9 cellular contexts compared by ENCODE assay signal in genomic region chr10:133335238-133336122, GRCh38. TPM values are rescaled to one million over a fixed set of nuclear protein-coding genes. Genes with fewer than 3 reads are reported as not detected.
DNase-seq lines count a peak whose midpoint lies in the region; ATAC-seq, FAIRE-seq and TF ChIP-seq lines count a peak whose summit lies in the region.
"Had no signal": no experiment of that assay in that cellular context is flagged by ENCODE, and none has a peak within 500 bp of the region (broad histone marks: within the 10 kb centered on the region; RNA-seq: fewer than 3 reads in every experiment).

No MANE protein-coding gene starts in this region.

- TF ChIP-seq CTCF in activated CD8-positive, alpha-beta T cell treated with anti-CD3 and anti-CD28 coated beads for 36 hours (IDR thresholded peaks at IDR 0.05), result no peak
- no peak for TF ChIP-seq CTCF in dorsolateral prefrontal cortex (IDR thresholded peaks at IDR 0.05 in 54 of 56, conservative IDR thresholded peaks at IDR 0.05 in 2 of 56; ENCODE audit: low read depth in 1 of 56, partially characterized antibody in 56 of 56)
- no peak for TF ChIP-seq CTCF in lung (IDR thresholded peaks at IDR 0.05; ENCODE audit: control extremely low read depth, extremely low read depth)

- no peaks in the 10 kb centered on the region for H3K36me3 ChIP-seq in lung (ENCODE audit: control insufficient read depth in 2 of 2, insufficient read depth in 2 of 2, low read length in 2 of 2)

- H3K27me3 ChIP-seq in dorsolateral prefrontal cortex (peaks cover 0 to 36% (median 15%) of the 10 kb centered on the region in 45 donors), lung (ENCODE audit: control insufficient read depth, insufficient read depth) (no peaks in the 10 kb centered on the region)

- H3K4me3 Mint-ChIP-seq in activated CD8-positive, alpha-beta T cell treated with anti-CD3 and anti-CD28 coated beads for 36 hours, result peak overlapping the region; percentile 48

- H3K36me3 Mint-ChIP-seq in activated CD8-positive, alpha-beta T cell treated with anti-CD3 and anti-CD28 coated beads for 36 hours (ENCODE audit: low read depth), result no peaks in the 10 kb centered on the region

- H3K27ac ChIP-seq in dorsolateral prefrontal cortex, result peak overlapping the region in 58 of 59 donors; percentile 23 to 96 (median 82)
- no peak overlapping the region for H3K27ac ChIP-seq in lung (ENCODE audit: low read depth in 1 of 2, low read length in 1 of 2)

- peak; percentile 53 for ATAC-seq in activated CD8-positive, alpha-beta T cell treated with anti-CD3 and anti-CD28 coated beads for 36 hours
- ATAC-seq in lung (ENCODE audit: insufficient read depth, low FRiP score), result no peak

- TF ChIP-seq POLR2A in GM12892 (IDR thresholded peaks at IDR 0.05; ENCODE audit: low read depth, low read length), result no peak

- H3K4me3 ChIP-seq in dorsolateral prefrontal cortex (peak overlapping the region; percentile 38 to 74 (median 60)), lung (peak overlapping the region; percentile 4)

- peaks cover 0 to 17% of the 10 kb centered on the region in 2 donors for H3K9me3 ChIP-seq in lung (ENCODE audit: control insufficient read depth in 2 of 2, insufficient read depth in 1 of 2, low read length in 1 of 2)

- H3K4me1 ChIP-seq in lung (ENCODE audit: control insufficient read depth in 2 of 2, insufficient read depth in 2 of 2, low read length in 2 of 2), result peaks cover 0 to 21% of the 10 kb centered on the region in 2 donors

- CTCF ChIA-PET in activated CD8-positive, alpha-beta T cell treated with anti-CD3 and anti-CD28 coated beads for 36 hours (lab: Charles Lee), result interaction anchor here (1.2 to 1.4 kb wide), 2 partner anchors 21 to 22 kb away, joined by 3 to 4 read pairs; no protein-coding TSS in a partner anchor

- no peaks in the 10 kb centered on the region for H3K9me3 Mint-ChIP-seq in activated CD8-positive, alpha-beta T cell treated with anti-CD3 and anti-CD28 coated beads for 36 hours

- H3K27ac Mint-ChIP-seq in activated CD8-positive, alpha-beta T cell treated with anti-CD3 and anti-CD28 coated beads for 36 hours, result no peak overlapping the region

- H3K27me3 Mint-ChIP-seq in activated CD8-positive, alpha-beta T cell treated with anti-CD3 and anti-CD28 coated beads for 36 hours, result peaks cover 22% of the 10 kb centered on the region

- WGBS in lung, 2 donors, result 3% methylated on average over 68 to 76 of the region's 76 CpGs

- FAIRE-seq in GM12892 (lab: Jason Lieb, UNC), result no peak
- FAIRE-seq: A204.1 had no signal

- H3K4me1 Mint-ChIP-seq in activated CD8-positive, alpha-beta T cell treated with anti-CD3 and anti-CD28 coated beads for 36 hours (ENCODE audit: low read depth), result peaks cover 8% of the 10 kb centered on the region

- intact Hi-C loops in activated CD8-positive, alpha-beta T cell treated with anti-CD3 and anti-CD28 coated beads for 36 hours (cut with micrococcal nuclease), result no loop called here
- intact Hi-C loops in dorsolateral prefrontal cortex (cut with DNase I), result no loop called here

- POLR2A ChIA-PET in activated CD8-positive, alpha-beta T cell treated with anti-CD3 and anti-CD28 coated beads for 36 hours (lab: Charles Lee), result interaction anchor here (0.9 to 2.0 kb wide), 6 partner anchors 11 to 77 kb away, joined by 3 to 6 read pairs (median 3); partner anchors contain the start of gene PRAP1

- peak in 2 of 3 experiments; percentile 31 to 50 for DNase-seq in NCI-H1417 (lab: John Stamatoyannopoulos, UW)
- DNase-seq in NCI-H1417 treated with DMSO at 0.1 percent for 48 hours (lab: John Stamatoyannopoulos, UW), result no peak
- peak; percentile 90 for DNase-seq in activated CD8-positive, alpha-beta T cell treated with anti-CD3 and anti-CD28 coated beads for 36 hours
- DNase-seq in dorsolateral prefrontal cortex, result peak; percentile 48 to 89 (median 78)
- no peak for DNase-seq in lung (ENCODE audit: low spot score)
- DNase-seq in stimulated activated CD4-positive, alpha-beta T cell treated with anti-CD3 and anti-CD28 coated beads, TNF-alpha, amount 100 ng/mL, for 48 hours (ENCODE audit: low read depth in 3 of 3), result peak; percentile 44 to 60 (median 54)
- DNase-seq in GM12892 (ENCODE audit: insufficient read length), result no peak
- DNase-seq in DMS79 (lab: John Stamatoyannopoulos, UW), result no peak

RNA-seq across cellular contexts. Expression of gene CALY, which starts 1.2 kb away (rescaled TPM):
- not detected for total RNA-seq in activated CD8-positive, alpha-beta T cell treated with anti-CD3 and anti-CD28 coated beads for 36 hours
- total RNA-seq in dorsolateral prefrontal cortex (100 to 1,000 TPM in 119 of 120 experiments, 10 to 100 TPM in 1; 79.8 to 353 (median 247) TPM), lung (not detected)
- polyA plus RNA-seq in lung, result not detected
- not detected for polyA plus RNA-seq in GM12892 (2012; ENCODE audit: missing spikeins)

RNA-seq across cellular contexts. Expression of gene PRAP1, which starts 11.7 kb away (rescaled TPM):
- not detected for total RNA-seq in activated CD8-positive, alpha-beta T cell treated with anti-CD3 and anti-CD28 coated beads for 36 hours
- total RNA-seq in dorsolateral prefrontal cortex (1 to 10 TPM in 3 of 120 experiments, under 1 TPM in 10, not detected in 107; 0.54 to 1.3 (median 0.75) TPM), lung (under 1 TPM in 1 of 2 donors, not detected in 1; 0.25 TPM)
- polyA plus RNA-seq in lung, result not detected
- not detected for polyA plus RNA-seq in GM12892 (2012; ENCODE audit: missing spikeins)

RNA-seq across cellular contexts. Expression of gene FUOM, which starts 22.3 kb away (rescaled TPM):
- total RNA-seq in activated CD8-positive, alpha-beta T cell treated with anti-CD3 and anti-CD28 coated beads for 36 hours, result 10 to 100 TPM; 32.2 to 33.7 TPM
- 1 to 10 TPM in 119 of 120 experiments, under 1 TPM in 1; 0.85 to 9.8 (median 4.0) TPM for total RNA-seq in dorsolateral prefrontal cortex
- total RNA-seq in lung, result 10 to 100 TPM in 1 of 2 donors, 1 to 10 TPM in 1; 8.4 to 32.5 TPM
- 10 to 100 TPM; 35.8 to 41.4 TPM for polyA plus RNA-seq in lung
- 17.9 TPM for polyA plus RNA-seq in GM12892 (2012; ENCODE audit: missing spikeins)

RNA-seq across cellular contexts. Expression of gene ZNF511, which starts 26.8 kb away (rescaled TPM):
- 10 to 100 TPM; 58.0 to 60.1 TPM for total RNA-seq in activated CD8-positive, alpha-beta T cell treated with anti-CD3 and anti-CD28 coated beads for 36 hours
- total RNA-seq in dorsolateral prefrontal cortex (10 to 100 TPM; 15.3 to 36.6 (median 26.1) TPM), lung (10 to 100 TPM; 18.6 to 53.5 TPM)
- polyA plus RNA-seq in lung, result 10 to 100 TPM; 33.8 to 79.9 TPM
- polyA plus RNA-seq in GM12892 (2012; ENCODE audit: missing spikeins), result 28.3 TPM

RNA-seq across cellular contexts. Expression of gene TUBGCP2, which starts 26.8 kb away (rescaled TPM):
- 10 to 100 TPM; 54.1 to 57.5 TPM for total RNA-seq in activated CD8-positive, alpha-beta T cell treated with anti-CD3 and anti-CD28 coated beads for 36 hours
- total RNA-seq in dorsolateral prefrontal cortex (10 to 100 TPM; 43.1 to 87.2 (median 61.0) TPM), lung (10 to 100 TPM; 41.7 to 65.9 TPM)
- polyA plus RNA-seq in lung, result 10 to 100 TPM; 39.2 to 66.2 TPM
- polyA plus RNA-seq in GM12892 (2012; ENCODE audit: missing spikeins), result 23.8 TPM

Comparison
In these comparisons a context has a peak if more than half of its experiments do, and no peak if none do; other contexts are left out.
1. DNase-seq: peak in NCI-H1417 (2 of 3), activated CD8-positive, alpha-beta T cell treated with anti-CD3 and anti-CD28 coated beads for 36 hours (single experiment), dorsolateral prefrontal cortex (10 of 10) and stimulated activated CD4-positive, alpha-beta T cell treated with anti-CD3 and anti-CD28 coated beads, TNF-alpha, amount 100 ng/mL, for 48 hours (3 of 3); none in NCI-H1417 treated with DMSO at 0.1 percent for 48 hours (single experiment), lung (single experiment), GM12892 (single experiment) and DMS79 (single experiment).
2. H3K27ac ChIP-seq: peak in dorsolateral prefrontal cortex (58 of 59); none in lung (0 of 2).
3. RNA of gene CALY, which starts 1.2 kb away (total RNA-seq): 79.8 to 353 TPM in dorsolateral prefrontal cortex; not detected in activated CD8-positive, alpha-beta T cell treated with anti-CD3 and anti-CD28 coated beads for 36 hours and not detected in lung; every median in the first group is over 10 times any median in the second.